ENCODE assay signal across 17 cellular contexts in the genomic region with DNA sequence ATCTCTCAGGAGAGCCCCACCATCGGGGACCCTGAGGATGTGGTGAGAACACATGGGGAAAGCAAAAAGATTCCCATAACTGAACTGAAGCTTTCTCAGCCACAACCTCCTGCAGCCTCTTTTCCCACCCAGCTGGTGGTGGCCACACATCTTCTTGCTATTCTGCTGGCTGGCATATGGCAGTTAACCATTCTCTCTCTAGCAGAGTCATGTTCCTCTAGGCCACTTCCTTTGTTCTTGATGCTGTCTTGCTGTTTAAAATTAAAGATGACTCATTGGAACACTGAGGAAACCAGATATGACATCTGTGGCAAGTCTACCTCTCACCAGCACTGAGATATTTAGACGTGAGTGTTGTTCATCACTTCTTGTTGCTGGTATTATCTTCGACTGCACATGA.
DNase-seq lines count a peak whose midpoint lies in the region; ATAC-seq and TF ChIP-seq lines count a peak whose summit lies in the region.
"Had no signal": no experiment of that assay in that cellular context is flagged by ENCODE, and none has a peak within 500 bp of the region (broad histone marks: within the 10 kb centered on the region; RNA-seq: fewer than 3 reads in every experiment).

No MANE protein-coding gene starts in this region.

- H3K27me3 ChIP-seq in A673 (replicated peaks; ENCODE audit: insufficient read depth, low read depth, low read length, poor library complexity) (no peaks in the 10 kb centered on the region), ascending aorta (no peaks in the 10 kb centered on the region)

- intact Hi-C loops in A673 (cut with micrococcal nuclease; ENCODE audit: unreplicated experiment) (no loop called here), ascending aorta (cut with DNase I) (no loop called here)

- H3K4me1 ChIP-seq in A673 (ENCODE audit: insufficient read depth, low read length, poor library complexity, severe bottlenecking): no peaks in the 10 kb centered on the region
- no peaks in the 10 kb centered on the region for H3K4me1 ChIP-seq in ascending aorta

- DNase-seq in A673 (ENCODE audit: low spot score): peak; percentile 40
- peak; percentile 15 for DNase-seq in KG1 (lab: John Stamatoyannopoulos, UW)
- DNase-seq in astrocyte of the spinal cord (ENCODE audit: low read depth, low spot score): peak; percentile 11
- DNase-seq in NCI-H2196 (lab: John Stamatoyannopoulos, UW; ENCODE audit: unreplicated experiment): no peak
- DNase-seq in ascending aorta (ENCODE audit: low spot score in 2 of 2): no peak
- DNase-seq in cerebellar cortex (ENCODE audit: low spot score): no peak
- DNase-seq: activated CD4-positive, CD25-positive, alpha-beta regulatory T cell treated with anti-CD3 and anti-CD28 coated beads, Interleukin-2, amount 50 U/mL, for 72 hours; activated naive CD4-positive, alpha-beta T cell; CD8-positive, alpha-beta memory T cell; MM.1S; naive thymus-derived CD8-positive, alpha-beta T cell; NK-92 treated with Interleukin-12 subunit alpha and Interleukin-12 subunit beta, amount 100 ng/mL, for 24 hours; Right ventricle myocardium superior; stimulated activated naive CD8-positive, alpha-beta T cell treated with anti-CD3 and anti-CD28 coated beads, Interleukin-15, amount 100 ng/mL, for 72 hours had no signal

- H3K27ac ChIP-seq in A673 (ENCODE audit: low read depth, low read length, poor library complexity, severe bottlenecking) (no peak overlapping the region), ascending aorta (no peak overlapping the region)

- TF ChIP-seq CTCF in A673 (conservative IDR thresholded peaks at IDR 0.05; ENCODE audit: low read depth, low read length): no peak
- no peak for TF ChIP-seq CTCF in astrocyte of the spinal cord (IDR thresholded peaks at IDR 0.05; ENCODE audit: low read depth, low read length)
- TF ChIP-seq CTCF in ascending aorta (IDR thresholded peaks at IDR 0.05): no peak

- CTCF ChIA-PET in A673 (lab: Charles Lee): no interaction called here

- no peaks in the 10 kb centered on the region for H3K9me3 ChIP-seq in A673 (ENCODE audit: low read depth, low read length, poor library complexity, severe bottlenecking)
- H3K9me3 ChIP-seq in ascending aorta: no peaks in the 10 kb centered on the region

- no peak overlapping the region for H3K4me3 ChIP-seq in A673 (ENCODE audit: low read depth, low read length, poor library complexity, severe bottlenecking)
- no peak overlapping the region for H3K4me3 ChIP-seq in astrocyte of the spinal cord (ENCODE audit: low read depth, low read length)
- no peak overlapping the region for H3K4me3 ChIP-seq in ascending aorta
- H3K4me3 ChIP-seq: lung had no signal

- POLR2A ChIA-PET in A673 (lab: Charles Lee; ENCODE audit: low non-redundant PET): no interaction called here

- in situ Hi-C loops in astrocyte of the spinal cord (cut with HindIII; ENCODE audit: low sequenced_read_pairs): no loop called here

- peak; percentile 63 for ATAC-seq in GM19467 (IDR thresholded peaks at IDR 0.05; ENCODE audit: unreplicated experiment)
- ATAC-seq in HG02938 (IDR thresholded peaks at IDR 0.05; ENCODE audit: unreplicated experiment): no peak
- ATAC-seq: naive thymus-derived CD8-positive, alpha-beta T cell; stimulated activated naive CD8-positive, alpha-beta T cell treated with anti-CD3 and anti-CD28 coated beads, Interleukin-15, amount 100 ng/mL, for 72 hours had no signal

- no TSS peak for BruUV-seq in A673 (replicated peaks; lab: Mats Ljungman, UMichigan)

- H3K36me3 ChIP-seq in A673 (ENCODE audit: insufficient read depth, low read length, poor library complexity, severe bottlenecking) (no peaks in the 10 kb centered on the region), ascending aorta (no peaks in the 10 kb centered on the region)

Comparison
In these comparisons a context has a peak if more than half of its experiments do, and no peak if none do; other contexts are left out.
1. DNase-seq: peak in A673 (single experiment), KG1 (single experiment) and astrocyte of the spinal cord (single experiment); none in NCI-H2196 (single experiment), ascending aorta (0 of 2) and cerebellar cortex (single experiment).